17 cellular contexts compared by ENCODE assay signal in genomic region chr4:133641191-133641590, GRCh38.
DNase-seq lines count a peak whose midpoint lies in the region; ATAC-seq, FAIRE-seq and TF ChIP-seq lines count a peak whose summit lies in the region.
"Had no signal": no experiment of that assay in that cellular context is flagged by ENCODE, and none has a peak within 500 bp of the region (broad histone marks: within the 10 kb centered on the region; RNA-seq: fewer than 3 reads in every experiment).

No MANE protein-coding gene starts in this region.

- no peak overlapping the region for H3K4me3 ChIP-seq in GM23338
- H3K4me3 ChIP-seq in OCI-LY3 (ENCODE audit: low read length), result no peak overlapping the region
- H3K4me3 ChIP-seq in kidney (ENCODE audit: low read length in 2 of 2), result peak overlapping the region; percentile 12 to 13
- no peak overlapping the region for H3K4me3 ChIP-seq in neuronal stem cell (ENCODE audit: low read length in 2 of 2)
- H3K4me3 ChIP-seq: BLaER1 treated with 17β-estradiol and CSF1 and Interleukin-3, amounts not matched to agents 10 nM and 100 nM had no signal

- H3K4me3 Mint-ChIP-seq in GM23338, result no peak overlapping the region
- H3K4me3 Mint-ChIP-seq: CD8-positive, alpha-beta memory T cell had no signal

- H3K4me2 ChIP-seq in GM23338 (0 out of 2 replicates have a peak overlapping the region, but pooled peaks have one; percentile 1), OCI-LY3 (ENCODE audit: low read length) (no peak overlapping the region), neuronal stem cell (ENCODE audit: insufficient read depth, low read length, poor library complexity, severe bottlenecking) (no peak overlapping the region)
- H3K4me2 ChIP-seq: BLaER1 treated with 17β-estradiol and CSF1 and Interleukin-3, amounts not matched to agents 10 nM and 100 nM; KMS-11; SK-N-SH had no signal

- H3K27ac Mint-ChIP-seq in GM23338, result 0 out of 2 replicates have a peak overlapping the region, but pooled peaks have one; percentile 5
- H3K27ac Mint-ChIP-seq: CD8-positive, alpha-beta memory T cell had no signal

- no peak overlapping the region for H4K8ac ChIP-seq in neuronal stem cell (ENCODE audit: low read depth, low read length)

- no peaks in the 10 kb centered on the region for H4K20me1 ChIP-seq in GM23338 (replicated peaks; ENCODE audit: insufficient read depth)
- no peaks in the 10 kb centered on the region for H4K20me1 ChIP-seq in OCI-LY3 (ENCODE audit: insufficient read depth, low read length)
- H4K20me1 ChIP-seq: BLaER1 treated with 17β-estradiol and CSF1 and Interleukin-3, amounts not matched to agents 10 nM and 100 nM had no signal

- no peak overlapping the region for H2AK5ac ChIP-seq in neuronal stem cell (ENCODE audit: low read depth, low read length)

- no peak overlapping the region for H3K18ac ChIP-seq in neuronal stem cell (ENCODE audit: low read length)

- H3K23ac ChIP-seq in neuronal stem cell (ENCODE audit: low read depth, low read length, poor library complexity), result no peak overlapping the region

- no peak overlapping the region for H2BK120ac ChIP-seq in neuronal stem cell (ENCODE audit: low read depth, low read length)

- H2BK12ac ChIP-seq in neuronal stem cell (ENCODE audit: low read length), result no peak overlapping the region

- H3K36me3 ChIP-seq in GM23338 (ENCODE audit: insufficient read depth) (no peaks in the 10 kb centered on the region), OCI-LY3 (replicated peaks; ENCODE audit: low read depth, low read length) (no peaks in the 10 kb centered on the region), kidney (ENCODE audit: control insufficient read depth in 1 of 2, insufficient read depth in 2 of 2, low read length in 2 of 2) (no peaks in the 10 kb centered on the region), neuronal stem cell (replicated peaks in 1 of 2; ENCODE audit: control insufficient read depth in 2 of 2, insufficient read depth in 2 of 2, low read length in 2 of 2) (no peaks in the 10 kb centered on the region)
- H3K36me3 ChIP-seq: BLaER1 treated with 17β-estradiol and CSF1 and Interleukin-3, amounts not matched to agents 10 nM and 100 nM had no signal

- no peak overlapping the region for H2BK5ac ChIP-seq in neuronal stem cell (ENCODE audit: low read length)

- no peaks in the 10 kb centered on the region for H3K27me3 ChIP-seq in GM23338 (ENCODE audit: insufficient read depth)
- H3K27me3 ChIP-seq in OCI-LY3 (ENCODE audit: low read depth, low read length), result no peaks in the 10 kb centered on the region
- no peaks in the 10 kb centered on the region for H3K27me3 ChIP-seq in neuronal stem cell (ENCODE audit: control insufficient read depth in 3 of 3, insufficient read depth in 3 of 3, low read depth in 1 of 3, low read length in 3 of 3)
- H3K27me3 ChIP-seq: BLaER1 treated with 17β-estradiol and CSF1 and Interleukin-3, amounts not matched to agents 10 nM and 100 nM had no signal

- H3K4me1 ChIP-seq in GM23338 (ENCODE audit: insufficient read depth) (peaks cover 18% of the 10 kb centered on the region), OCI-LY3 (ENCODE audit: low read length) (no peaks in the 10 kb centered on the region), kidney (ENCODE audit: control insufficient read depth in 1 of 2, insufficient read depth in 1 of 2, low read depth in 1 of 2, low read length in 2 of 2) (no peaks in the 10 kb centered on the region), neuronal stem cell (ENCODE audit: control insufficient read depth in 2 of 2, insufficient read depth in 1 of 2, low read depth in 1 of 2, low read length in 2 of 2) (peaks cover 0 to 11% of the 10 kb centered on the region in 2 donors)
- H3K4me1 ChIP-seq: BLaER1 treated with 17β-estradiol and CSF1 and Interleukin-3, amounts not matched to agents 10 nM and 100 nM had no signal

- no peak overlapping the region for H4K91ac ChIP-seq in neuronal stem cell (ENCODE audit: low read depth, low read length, poor library complexity)

- H3K36me3 Mint-ChIP-seq in GM23338 (ENCODE audit: low read depth), result peaks cover 1% of the 10 kb centered on the region; the same call in 2 of the 3 replicates
- H3K36me3 Mint-ChIP-seq: CD8-positive, alpha-beta memory T cell had no signal

- ATAC-seq in GM23338 (peak; percentile 45; the same call in 2 of the 3 replicates), GM21381 (IDR thresholded peaks at IDR 0.05; ENCODE audit: unreplicated experiment) (no peak), GM21619 (IDR thresholded peaks at IDR 0.05; ENCODE audit: unreplicated experiment) (no peak)

- H3K9ac ChIP-seq in OCI-LY3 (ENCODE audit: low read length), result no peak overlapping the region
- H3K9ac ChIP-seq in kidney (ENCODE audit: low read length in 2 of 2), result no peak overlapping the region
- H3K9ac ChIP-seq in neuronal stem cell (ENCODE audit: low read depth, low read length, poor library complexity), result no peak overlapping the region
- H3K9ac ChIP-seq: BLaER1 treated with 17β-estradiol and CSF1 and Interleukin-3, amounts not matched to agents 10 nM and 100 nM; KMS-11; SK-N-SH had no signal

- H3K9me3 ChIP-seq in OCI-LY3 (ENCODE audit: insufficient read depth, low read length), result no peaks in the 10 kb centered on the region
- H3K9me3 ChIP-seq in kidney (ENCODE audit: control insufficient read depth in 1 of 2, low read length in 2 of 2), result no peaks in the 10 kb centered on the region
- H3K9me3 ChIP-seq in neuronal stem cell (replicated peaks in 1 of 2; ENCODE audit: control insufficient read depth in 2 of 2, insufficient read depth in 1 of 2, low read depth in 1 of 2, low read length in 2 of 2), result peaks cover 0 to 1% of the 10 kb centered on the region in 2 donors
- H3K9me3 ChIP-seq: BLaER1 treated with 17β-estradiol and CSF1 and Interleukin-3, amounts not matched to agents 10 nM and 100 nM; SK-N-SH had no signal

- no peaks in the 10 kb centered on the region for H3F3A ChIP-seq in GM23338 (replicated peaks; ENCODE audit: low read depth)

- no peak overlapping the region for H3K4ac ChIP-seq in neuronal stem cell (ENCODE audit: low read length)

- no peak for FAIRE-seq in kidney (lab: Jason Lieb, UNC)

- peaks cover 14% of the 10 kb centered on the region for H3K4me1 Mint-ChIP-seq in GM23338
- H3K4me1 Mint-ChIP-seq: CD8-positive, alpha-beta memory T cell had no signal

- H3K9me3 Mint-ChIP-seq in GM23338, result peaks cover 2% of the 10 kb centered on the region; the same call in 1 of the 3 replicates

- peak overlapping the region; percentile 11; the same call in 1 of the 2 replicates for H3K27ac ChIP-seq in GM23338 (ENCODE audit: low read depth)
- H3K27ac ChIP-seq in OCI-LY3 (ENCODE audit: low read length), result no peak overlapping the region
- H3K27ac ChIP-seq in kidney (ENCODE audit: low read depth in 2 of 2, low read length in 2 of 2), result no peak overlapping the region
- H3K27ac ChIP-seq in neuronal stem cell (replicated peaks; ENCODE audit: low read length), result peak overlapping the region; percentile 68
- H3K27ac ChIP-seq: BLaER1 treated with 17β-estradiol and CSF1 and Interleukin-3, amounts not matched to agents 10 nM and 100 nM; KMS-11 had no signal

- H2BK15ac ChIP-seq in neuronal stem cell (ENCODE audit: low read length), result no peak overlapping the region

- no peak for TF ChIP-seq CTCF in GM23338 (conservative IDR thresholded peaks at IDR 0.05; ENCODE audit: low read depth in 2 of 2)
- no peak for TF ChIP-seq CTCF in OCI-LY3 (IDR thresholded peaks at IDR 0.05; ENCODE audit: low read depth, low read length)
- no peak for TF ChIP-seq CTCF in kidney (IDR thresholded peaks at IDR 0.05; ENCODE audit: borderline replicate concordance, extremely low read depth, insufficient read depth)

- no peaks in the 10 kb centered on the region for H3K9me2 ChIP-seq in GM23338 (ENCODE audit: insufficient read depth)
- H3K9me2 ChIP-seq: SK-N-SH had no signal

- no peaks in the 10 kb centered on the region for H3K79me2 ChIP-seq in GM23338 (replicated peaks; ENCODE audit: insufficient read depth)
- H3K79me2 ChIP-seq in OCI-LY3 (ENCODE audit: low read length), result no peaks in the 10 kb centered on the region

- no peaks in the 10 kb centered on the region for H3K27me3 Mint-ChIP-seq in GM23338 (ENCODE audit: insufficient read depth, low read depth, poor library complexity)
- H3K27me3 Mint-ChIP-seq: CD8-positive, alpha-beta memory T cell had no signal

- H3K79me1 ChIP-seq in neuronal stem cell (ENCODE audit: low read depth, low read length), result no peaks in the 10 kb centered on the region

- peak; percentile 19 for DNase-seq in GM23338 (ENCODE audit: low spot score)
- no peak for DNase-seq in kidney
- peak; percentile 36 for DNase-seq in neuronal stem cell (ENCODE audit: low spot score)
- no peak for DNase-seq in activated T-cell treated with anti-CD3 and anti-CD28 coated beads, Interleukin-2, amount 50 U/mL, for 48 hours
- no peak for DNase-seq in hepatic stellate cell (ENCODE audit: low spot score)
- DNase-seq: CD8-positive, alpha-beta memory T cell; HCEC 1CT; NCI-H1048; NCI-H146; NCI-H2081; SHP77; SK-N-SH had no signal

- intact Hi-C loops in kidney (cut with DNase I), result no loop called here

- WGBS in neuronal stem cell (ENCODE audit: extremely low coverage in 2 of 2, insufficient read length in 2 of 2, insufficient replicate concordance in 1 of 2), 2 donors, result no CpG with 5 or more reads among the region's 2 CpGs

- no peak overlapping the region for H3K14ac ChIP-seq in neuronal stem cell (ENCODE audit: low read length)

- H2AFZ ChIP-seq in GM23338, result peak overlapping the region; percentile 57; the same call in 1 of the 2 replicates
- H2AFZ ChIP-seq in OCI-LY3 (ENCODE audit: low read depth, low read length), result peak overlapping the region; percentile 58; the same call in 1 of the 2 replicates
- H2AFZ ChIP-seq in neuronal stem cell (ENCODE audit: low read length), result peak overlapping the region; percentile 85

TF ChIP-seq in GM23338, 12 proteins besides CTCF, POLR2A, EP300 and RAD21 (continues in another document):
- no peak for TF ChIP-seq STAT1 (IDR thresholded peaks at IDR 0.05; ENCODE audit: unreplicated experiment)

Comparison
In these comparisons a context has a peak if more than half of its experiments do, and no peak if none do; other contexts are left out.
1. DNase-seq: peak in GM23338 (single experiment) and neuronal stem cell (single experiment); none in kidney (single experiment), activated T-cell treated with anti-CD3 and anti-CD28 coated beads, Interleukin-2, amount 50 U/mL, for 48 hours (0 of 2) and hepatic stellate cell (single experiment).
2. H3K27ac ChIP-seq: peak in GM23338 (single experiment) and neuronal stem cell (single experiment); none in OCI-LY3 (single experiment) and kidney (0 of 2).
3. H3K4me3 ChIP-seq: peak in kidney (2 of 2); none in GM23338 (single experiment), OCI-LY3 (single experiment) and neuronal stem cell (0 of 2).
4. Peak in every context shown above with its lines, with median percentiles within 50 percentile points of each other: H2AFZ ChIP-seq.